9 cellular contexts compared by ENCODE assay signal in genomic region chr5:1246711-1247431, GRCh38. TPM values are rescaled to one million over a fixed set of nuclear protein-coding genes. Genes with fewer than 3 reads are reported as not detected.
A peak's percentile ranks its signal among the peaks of the same experiment; 100 is the strongest.
DNase-seq lines count a peak whose midpoint lies in the region; ATAC-seq and TF ChIP-seq lines count a peak whose summit lies in the region.
"Had no signal": no experiment of that assay in that cellular context is flagged by ENCODE, and none has a peak within 500 bp of the region (broad histone marks: within the 10 kb centered on the region; RNA-seq: fewer than 3 reads in every experiment).

No MANE protein-coding gene starts in this region.

- intact Hi-C loops in heart right ventricle (cut with DNase I) (loop anchor here in 1 of 10 donors (5.0 kb wide), 1 partner anchor 150 kb away; no protein-coding TSS in a partner anchor), upper lobe of right lung (cut with DNase I) (no loop called here), natural killer cell (cut with micrococcal nuclease) (no loop called here)

- no peaks in the 10 kb centered on the region for H3K36me3 Mint-ChIP-seq in natural killer cell
- H3K36me3 Mint-ChIP-seq: activated CD8-positive, alpha-beta memory T cell treated with anti-CD3 and anti-CD28 coated beads, Interleukin-2, amount 10 ng/mL, durations not matched to agents 7 days and 5 days had no signal

- peaks cover 0 to 83% (median 68%) of the 10 kb centered on the region in 7 donors for H3K27me3 ChIP-seq in heart right ventricle
- H3K27me3 ChIP-seq in upper lobe of right lung, result peaks cover 28% of the 10 kb centered on the region

- no peaks in the 10 kb centered on the region for H3K36me3 ChIP-seq in heart right ventricle
- no peaks in the 10 kb centered on the region for H3K36me3 ChIP-seq in upper lobe of right lung

- H3K27ac Mint-ChIP-seq in natural killer cell, result no peak overlapping the region
- H3K27ac Mint-ChIP-seq: activated CD8-positive, alpha-beta memory T cell treated with anti-CD3 and anti-CD28 coated beads, Interleukin-2, amount 10 ng/mL, durations not matched to agents 7 days and 5 days had no signal

- WGBS in heart right ventricle, 2 donors, result 22 to 25% methylated on average over 43 of the region's 43 CpGs

- ATAC-seq in heart right ventricle (peak in 5 of 8 donors; percentile 28 to 48 (median 39)), upper lobe of right lung (peak; percentile 49), natural killer cell (no peak)
- ATAC-seq: activated CD8-positive, alpha-beta memory T cell treated with anti-CD3 and anti-CD28 coated beads, Interleukin-2, amount 10 ng/mL, durations not matched to agents 7 days and 5 days had no signal

- H3K9me3 ChIP-seq in heart right ventricle (no peaks in the 10 kb centered on the region), upper lobe of right lung (no peaks in the 10 kb centered on the region)

- no peaks in the 10 kb centered on the region for H3K4me1 ChIP-seq in heart right ventricle
- H3K4me1 ChIP-seq in upper lobe of right lung, result no peaks in the 10 kb centered on the region

- peaks cover 0 to 4% of the 10 kb centered on the region in 2 donors for H3K4me1 Mint-ChIP-seq in natural killer cell
- H3K4me1 Mint-ChIP-seq: activated CD8-positive, alpha-beta memory T cell treated with anti-CD3 and anti-CD28 coated beads, Interleukin-2, amount 10 ng/mL, durations not matched to agents 7 days and 5 days had no signal

- no peaks in the 10 kb centered on the region for H3K9me3 Mint-ChIP-seq in natural killer cell

- H3K4me3 ChIP-seq in heart right ventricle (no peak overlapping the region), upper lobe of right lung (no peak overlapping the region)

- H3K27me3 Mint-ChIP-seq in natural killer cell (ENCODE audit: low read depth in 2 of 2), result peaks cover 6 to 7% of the 10 kb centered on the region in 2 donors

- TF ChIP-seq CTCF in heart right ventricle (IDR thresholded peaks at IDR 0.05) (no peak), upper lobe of right lung (IDR thresholded peaks at IDR 0.05) (no peak), natural killer cell (IDR thresholded peaks at IDR 0.05) (no peak)

- H3K27ac ChIP-seq in heart right ventricle (no peak overlapping the region), upper lobe of right lung (no peak overlapping the region)

- H3K4me3 Mint-ChIP-seq in natural killer cell, result no peak overlapping the region
- H3K4me3 Mint-ChIP-seq: activated CD8-positive, alpha-beta memory T cell treated with anti-CD3 and anti-CD28 coated beads, Interleukin-2, amount 10 ng/mL, durations not matched to agents 7 days and 5 days had no signal

- peak; percentile 41 for DNase-seq in stimulated activated CD4-positive, alpha-beta T cell treated with anti-CD3 and anti-CD28 coated beads, Interleukin-15, amount 100 ng/mL, for 24 hours
- no peak for DNase-seq in stimulated activated CD4-positive, alpha-beta T cell treated with anti-CD3 and anti-CD28 coated beads, Interleukin-1b, Interleukin-23, amount 100 ng/mL, for 48 hours
- DNase-seq in RPMI8226 (peak; percentile 72), heart right ventricle (peak; percentile 21 to 48), upper lobe of right lung (peak; percentile 73), natural killer cell (no peak), Ammon's horn (ENCODE audit: low spot score) (no peak), pons (ENCODE audit: low spot score) (no peak)
- DNase-seq: activated CD8-positive, alpha-beta memory T cell treated with anti-CD3 and anti-CD28 coated beads, Interleukin-2, amount 10 ng/mL, durations not matched to agents 7 days and 5 days had no signal

RNA-seq across cellular contexts. Expression of gene SLC6A18, which starts 21.7 kb away (rescaled TPM):
- total RNA-seq in heart right ventricle, result not detected
- polyA plus RNA-seq in heart right ventricle, result not detected
- total RNA-seq in upper lobe of right lung, result not detected
- total RNA-seq in natural killer cell, result not detected
- total RNA-seq: activated CD8-positive, alpha-beta memory T cell treated with anti-CD3 and anti-CD28 coated beads, Interleukin-2, amount 10 ng/mL, durations not matched to agents 7 days and 5 days had no signal

RNA-seq across cellular contexts. Expression of gene SLC6A19, which starts 45.5 kb away (rescaled TPM):
- under 1 TPM in 1 of 10 donors, not detected in 9; 0.11 TPM for total RNA-seq in heart right ventricle
- polyA plus RNA-seq in heart right ventricle, result not detected
- not detected for total RNA-seq in upper lobe of right lung
- total RNA-seq in natural killer cell, result not detected
- total RNA-seq: activated CD8-positive, alpha-beta memory T cell treated with anti-CD3 and anti-CD28 coated beads, Interleukin-2, amount 10 ng/mL, durations not matched to agents 7 days and 5 days had no signal

RNA-seq across cellular contexts. Expression of gene TERT, which starts 48.0 kb away (rescaled TPM):
- total RNA-seq in heart right ventricle (not detected), upper lobe of right lung (not detected), natural killer cell (not detected)
- not detected for polyA plus RNA-seq in heart right ventricle

Comparison
In these comparisons a context has a peak if more than half of its experiments do, and no peak if none do; other contexts are left out.
1. DNase-seq: peak in stimulated activated CD4-positive, alpha-beta T cell treated with anti-CD3 and anti-CD28 coated beads, Interleukin-15, amount 100 ng/mL, for 24 hours (single experiment), RPMI8226 (single experiment), heart right ventricle (2 of 2) and upper lobe of right lung (single experiment); none in stimulated activated CD4-positive, alpha-beta T cell treated with anti-CD3 and anti-CD28 coated beads, Interleukin-1b, Interleukin-23, amount 100 ng/mL, for 48 hours (single experiment), natural killer cell (single experiment), Ammon's horn (single experiment) and pons (single experiment).
2. ATAC-seq: peak in heart right ventricle (5 of 8) and upper lobe of right lung (single experiment); none in natural killer cell (0 of 3).